In genomic region chr2:42928692-42929576, GRCh38 we compare ENCODE assay signal across 8 cellular contexts.
DNase-seq lines count a peak whose midpoint lies in the region; ATAC-seq and TF ChIP-seq lines count a peak whose summit lies in the region.

No MANE protein-coding gene starts in this region.

- peak; percentile 67 for TF ChIP-seq CTCF in BJ (IDR thresholded peaks at IDR 0.05; ENCODE audit: insufficient read depth, low read depth, low read length)
- peak; percentile 58 for TF ChIP-seq CTCF in kidney epithelial cell (IDR thresholded peaks at IDR 0.05; ENCODE audit: insufficient read depth, low read length, poor library complexity, severe bottlenecking)

- POLR2A ChIA-PET in BJ (lab: Charles Lee): interaction anchor here (0.6 kb wide), 1 partner anchor 251 kb away, joined by 3 read pairs; no protein-coding TSS in a partner anchor

- 50% methylated on average over 13 of the region's 13 CpGs for WGBS in urinary bladder

- peak overlapping the region; percentile 66 for H3K27ac ChIP-seq in urinary bladder (ENCODE audit: low read depth)

- H3K4me1 ChIP-seq in adipocyte (ENCODE audit: control insufficient read depth, insufficient read depth, low read length) (peaks cover 62% of the 10 kb centered on the region), urinary bladder (ENCODE audit: insufficient read depth) (peaks cover 2% of the 10 kb centered on the region)

- no peaks in the 10 kb centered on the region for H3K9me3 ChIP-seq in adipocyte (ENCODE audit: control insufficient read depth, low read length)

- no peaks in the 10 kb centered on the region for H3K27me3 ChIP-seq in BJ (ENCODE audit: control insufficient read depth, insufficient read depth, low read length)
- no peaks in the 10 kb centered on the region for H3K27me3 ChIP-seq in adipocyte (replicated peaks; ENCODE audit: control insufficient read depth, insufficient read depth, low read length)
- H3K27me3 ChIP-seq in kidney epithelial cell (ENCODE audit: control insufficient read depth, insufficient read depth, low read length): no peaks in the 10 kb centered on the region

- no peak for DNase-seq in BJ (ENCODE audit: low read depth)
- DNase-seq in HuH-7 (ENCODE audit: low spot score): peak; percentile 69
- DNase-seq in adipocyte (ENCODE audit: low read depth): peak; percentile 46
- DNase-seq in kidney epithelial cell (ENCODE audit: low read depth): no peak

- no peaks in the 10 kb centered on the region for H3K36me3 ChIP-seq in BJ (ENCODE audit: control insufficient read depth, insufficient read depth, low read length)
- H3K36me3 ChIP-seq in adipocyte (ENCODE audit: control insufficient read depth, insufficient read depth, low read length, severe bottlenecking): no peaks in the 10 kb centered on the region
- no peaks in the 10 kb centered on the region for H3K36me3 ChIP-seq in kidney epithelial cell (ENCODE audit: control insufficient read depth, insufficient read depth, low read length)
- no peaks in the 10 kb centered on the region for H3K36me3 ChIP-seq in urinary bladder (ENCODE audit: insufficient read depth)

- ATAC-seq in HG03039 (IDR thresholded peaks at IDR 0.05; ENCODE audit: unreplicated experiment) (no peak), HG02870 (IDR thresholded peaks at IDR 0.05; ENCODE audit: unreplicated experiment) (no peak), GM21576 (IDR thresholded peaks at IDR 0.05; ENCODE audit: unreplicated experiment) (no peak)

- peak overlapping the region; percentile 72 for H3K9ac ChIP-seq in adipocyte (ENCODE audit: low read length)

- CTCF ChIA-PET in BJ (lab: Yijun Ruan, JAX): interaction anchor here (0.5 to 2.6 kb wide), 19 partner anchors 9 to 648 kb away, joined by 3 to 19 read pairs (median 4); no protein-coding TSS in a partner anchor

- H3K4me3 ChIP-seq in BJ (ENCODE audit: low read depth, low read length) (no peak overlapping the region), adipocyte (ENCODE audit: low read length) (no peak overlapping the region), kidney epithelial cell (ENCODE audit: low read depth, low read length) (no peak overlapping the region), urinary bladder (ENCODE audit: low read depth, low read length) (no peak overlapping the region)

Comparison
In these comparisons a context has a peak if more than half of its experiments do, and no peak if none do; other contexts are left out.
1. DNase-seq: peak in HuH-7 (single experiment) and adipocyte (single experiment); none in BJ (single experiment) and kidney epithelial cell (single experiment).